29 cellular contexts compared by ENCODE assay signal in genomic region chr2:94993176-94994062, GRCh38. TPM values are rescaled to one million over a fixed set of nuclear protein-coding genes. Genes with fewer than 3 reads are reported as not detected.
DNase-seq lines count a peak whose midpoint lies in the region; ATAC-seq, FAIRE-seq and TF ChIP-seq lines count a peak whose summit lies in the region.
"Had no signal": no experiment of that assay in that cellular context is flagged by ENCODE, and none has a peak within 500 bp of the region (broad histone marks: within the 10 kb centered on the region; RNA-seq: fewer than 3 reads in every experiment).

No MANE protein-coding gene starts in this region.

- DNase-seq in activated CD8-positive, alpha-beta memory T cell treated with anti-CD3 and anti-CD28 coated beads, Interleukin-2, amount 50 U/mL, for 48 hours: peak; percentile 30
- DNase-seq in activated CD8-positive, alpha-beta memory T cell treated with anti-CD3 and anti-CD28 coated beads, Interleukin-2, amount 10 ng/mL, durations not matched to agents 7 days and 5 days: no peak
- peak; percentile 46 for DNase-seq in NCI-H146 treated with DMSO at 0.1 percent for 48 hours (lab: John Stamatoyannopoulos, UW; ENCODE audit: unreplicated experiment)
- no peak for DNase-seq in HepG2 (ENCODE audit: low spot score)
- no peak for DNase-seq in sciatic nerve (ENCODE audit: low spot score)
- no peak for DNase-seq in DMS 273 treated with DMSO at 0.1 percent for 48 hours (lab: John Stamatoyannopoulos, UW)
- DNase-seq in RWPE1 (ENCODE audit: low spot score): no peak
- DNase-seq: activated CD4-positive, alpha-beta memory T cell treated with anti-CD3 and anti-CD28 coated beads for 36 hours; activated CD4-positive, alpha-beta T cell treated with anti-CD3 and anti-CD28 coated beads for 1 hour; activated naive CD8-positive, alpha-beta T cell treated with anti-CD3 and anti-CD28 coated beads for 36 hours; AML-193; anterior cingulate cortex; CD8-positive, alpha-beta T cell; effector CD8-positive, alpha-beta T cell; Kasumi-1; NCI-H226; NCI-H69; occipital lobe; PC-3; Right ventricle myocardium superior; stimulated activated CD4-positive, alpha-beta T cell treated with anti-CD3 and anti-CD28 coated beads, Interleukin-15, amount 100 ng/mL, for 24 hours; stimulated activated CD4-positive, alpha-beta T cell treated with anti-CD3 and anti-CD28 coated beads, Interleukin-4, amount 100 ng/mL, for 4 hours had no signal

- no peaks in the 10 kb centered on the region for H3K4me1 Mint-ChIP-seq in activated CD8-positive, alpha-beta memory T cell treated with anti-CD3 and anti-CD28 coated beads, Interleukin-2, amount 10 ng/mL, durations not matched to agents 7 days and 5 days
- H3K4me1 Mint-ChIP-seq: activated naive CD8-positive, alpha-beta T cell treated with anti-CD3 and anti-CD28 coated beads for 36 hours had no signal

- H3K9me3 Mint-ChIP-seq in activated CD8-positive, alpha-beta memory T cell treated with anti-CD3 and anti-CD28 coated beads, Interleukin-2, amount 10 ng/mL, durations not matched to agents 7 days and 5 days (ENCODE audit: low read depth): no peaks in the 10 kb centered on the region
- H3K9me3 Mint-ChIP-seq: activated CD4-positive, alpha-beta memory T cell treated with anti-CD3 and anti-CD28 coated beads for 36 hours; activated naive CD8-positive, alpha-beta T cell treated with anti-CD3 and anti-CD28 coated beads for 36 hours; activated T-helper 2 cell treated with anti-CD3 and anti-CD28 coated beads, Interferon-gamma antibody, Interleukin-2, Interleukin-4, amounts not matched to agents 10 μg/mL and 5 μg/mL and 100 μg/mL, durations not matched to agents 14 hours and 24 hours and 36 hours; CD8-positive, alpha-beta T cell had no signal

- 23% methylated on average over 31 of the region's 31 CpGs for WGBS in HepG2 (ENCODE audit: low lambda C conversion rate)

- no peaks in the 10 kb centered on the region for H3K36me3 ChIP-seq in HepG2 (replicated peaks in 1 of 2; ENCODE audit: control insufficient read depth in 1 of 2, insufficient read depth in 2 of 2, low read length in 2 of 2)

- no peak for TF ChIP-seq EP300 in HepG2 (IDR thresholded peaks at IDR 0.05; ENCODE audit: low read depth in 2 of 2, low read length in 2 of 2)
- no peak for TF ChIP-seq EP300 in HepG2 (CRISPR knock-in tag; IDR thresholded peaks at IDR 0.05; ENCODE audit: borderline replicate concordance)

- TF ChIP-seq POLR2A in HepG2 (IDR thresholded peaks at IDR 0.05; ENCODE audit: insufficient read depth in 1 of 2, low read depth in 2 of 2, low read length in 2 of 2): no peak

- no peak overlapping the region for H3K27ac Mint-ChIP-seq in activated CD8-positive, alpha-beta memory T cell treated with anti-CD3 and anti-CD28 coated beads, Interleukin-2, amount 10 ng/mL, durations not matched to agents 7 days and 5 days
- H3K27ac Mint-ChIP-seq: activated CD4-positive, alpha-beta memory T cell treated with anti-CD3 and anti-CD28 coated beads for 36 hours; activated naive CD8-positive, alpha-beta T cell treated with anti-CD3 and anti-CD28 coated beads for 36 hours; activated T-helper 2 cell treated with anti-CD3 and anti-CD28 coated beads, Interferon-gamma antibody, Interleukin-2, Interleukin-4, amounts not matched to agents 10 μg/mL and 5 μg/mL and 100 μg/mL, durations not matched to agents 14 hours and 24 hours and 36 hours; CD8-positive, alpha-beta T cell had no signal

- no TSS peak for BruUV-seq in HepG2 (replicated peaks; lab: Mats Ljungman, UMichigan)

- H2AFZ ChIP-seq in HepG2 (ENCODE audit: low read length): no peak overlapping the region

- H3K9me3 ChIP-seq in HepG2 (ENCODE audit: low read length): no peaks in the 10 kb centered on the region

- no peaks in the 10 kb centered on the region for H3K79me2 ChIP-seq in HepG2 (ENCODE audit: insufficient read depth, low read length)

- no peak overlapping the region for H3K4me2 ChIP-seq in HepG2 (ENCODE audit: low read depth, low read length)

- TF ChIP-seq RAD21 in HepG2 (CRISPR knock-in tag; IDR thresholded peaks at IDR 0.05): no peak

- H3K4me3 ChIP-seq in HepG2 (replicated peaks in 1 of 3; ENCODE audit: insufficient read depth in 1 of 3, low read depth in 2 of 3, low read length in 3 of 3): no peak overlapping the region

- H3K36me3 Mint-ChIP-seq in activated CD8-positive, alpha-beta memory T cell treated with anti-CD3 and anti-CD28 coated beads, Interleukin-2, amount 10 ng/mL, durations not matched to agents 7 days and 5 days: no peaks in the 10 kb centered on the region
- H3K36me3 Mint-ChIP-seq: activated CD4-positive, alpha-beta memory T cell treated with anti-CD3 and anti-CD28 coated beads for 36 hours; activated naive CD8-positive, alpha-beta T cell treated with anti-CD3 and anti-CD28 coated beads for 36 hours; CD8-positive, alpha-beta T cell had no signal

- peaks cover 17 to 78% of the 10 kb centered on the region in 2 experiments for H3K27me3 ChIP-seq in HepG2 (ENCODE audit: control insufficient read depth in 1 of 2, insufficient read depth in 2 of 2, low read length in 2 of 2)

- no peak overlapping the region for H3K9ac ChIP-seq in HepG2 (ENCODE audit: insufficient read depth, low read depth, low read length)

- no peak for TF ChIP-seq CTCF in HepG2 (CRISPR knock-in tag; IDR thresholded peaks at IDR 0.05)
- no peak for TF ChIP-seq CTCF in RWPE1 (conservative IDR thresholded peaks at IDR 0.05; ENCODE audit: low read depth)

- in situ Hi-C loops in HepG2 (cut with HindIII; ENCODE audit: extremely low pct_ligation_motif_present, low pct_unique_long_range_greater_than_20kb): no loop called here

- no peak for FAIRE-seq in HepG2 (lab: Jason Lieb, UNC)
- FAIRE-seq: colon, GM19239, H1 had no signal

- H3K27me3 Mint-ChIP-seq in activated CD8-positive, alpha-beta memory T cell treated with anti-CD3 and anti-CD28 coated beads, Interleukin-2, amount 10 ng/mL, durations not matched to agents 7 days and 5 days: peaks cover 23% of the 10 kb centered on the region

- intact Hi-C loops in HepG2 (cut with micrococcal nuclease; ENCODE audit: unreplicated experiment): no loop called here
- intact Hi-C loops in sciatic nerve (cut with DNase I): no loop called here

- H3K27ac ChIP-seq in HepG2 (ENCODE audit: extremely low read length, insufficient read depth, low read length) (no peak overlapping the region), RWPE1 (no peak overlapping the region)

- CTCF ChIA-PET in activated CD8-positive, alpha-beta memory T cell treated with anti-CD3 and anti-CD28 coated beads, Interleukin-2, amount 10 ng/mL, durations not matched to agents 7 days and 5 days (lab: Charles Lee): no interaction called here
- CTCF ChIA-PET in HepG2 (lab: Yijun Ruan, JAX; ENCODE audit: low intra/inter-chr PET ratio, low total read pairs): no interaction called here
- CTCF ChIA-PET in RWPE1 (lab: Yijun Ruan, JAX): no interaction called here

- H3K4me3 Mint-ChIP-seq in activated CD8-positive, alpha-beta memory T cell treated with anti-CD3 and anti-CD28 coated beads, Interleukin-2, amount 10 ng/mL, durations not matched to agents 7 days and 5 days: no peak overlapping the region
- H3K4me3 Mint-ChIP-seq: activated CD4-positive, alpha-beta memory T cell treated with anti-CD3 and anti-CD28 coated beads for 36 hours; activated naive CD8-positive, alpha-beta T cell treated with anti-CD3 and anti-CD28 coated beads for 36 hours; CD8-positive, alpha-beta T cell had no signal

- no peak for ATAC-seq in activated CD8-positive, alpha-beta memory T cell treated with anti-CD3 and anti-CD28 coated beads, Interleukin-2, amount 10 ng/mL, durations not matched to agents 7 days and 5 days
- ATAC-seq in HepG2 (peak; percentile 42), sciatic nerve (peak; percentile 26), GM19452 (IDR thresholded peaks at IDR 0.05; ENCODE audit: unreplicated experiment) (no peak)
- ATAC-seq: CD8-positive, alpha-beta T cell; PC-3 had no signal

- POLR2A ChIA-PET in HepG2 (lab: Yijun Ruan, JAX) (no interaction called here), RWPE1 (lab: Yijun Ruan, JAX; ENCODE audit: low non-redundant PET) (no interaction called here)

- H3K4me1 ChIP-seq in HepG2 (ENCODE audit: insufficient read depth, low read length): no peaks in the 10 kb centered on the region

- no peaks in the 10 kb centered on the region for H4K20me1 ChIP-seq in HepG2 (ENCODE audit: insufficient read depth, low read length)

TF ChIP-seq in HepG2, 621 proteins besides CTCF, POLR2A, EP300 and RAD21 (continues in another document):
- TF ChIP-seq EZH2 (conservative IDR thresholded peaks at IDR 0.05; ENCODE audit: low read depth, low read length): 0 out of 2 replicates have a peak, but pooled peaks have one; percentile 23

RNA-seq across cellular contexts. Expression of gene MAL, which starts 32.1 kb away (rescaled TPM):
- 100 to 1,000 TPM in 1 of 2 experiments, 10 to 100 TPM in 1; 54.6 to 178 TPM for total RNA-seq in activated CD8-positive, alpha-beta memory T cell treated with anti-CD3 and anti-CD28 coated beads, Interleukin-2, amount 10 ng/mL, durations not matched to agents 7 days and 5 days
- total RNA-seq in HepG2 (2016; rRNA removed; fragmentation: Illumina TruSeq; extraction: Trizol) (not detected in 2 replicates), sciatic nerve (241 TPM)
- not detected in 2 replicates for total RNA-seq in HepG2 (2016; cell fraction: cytosol; rRNA removed; fragmentation: Illumina TruSeq; extraction: Trizol; ENCODE audit: low read depth)
- not detected in 2 replicates for total RNA-seq in HepG2 (2016; cell fraction: insoluble cytoplasmic fraction; rRNA removed; fragmentation: Illumina TruSeq; extraction: Trizol)
- not detected in 2 replicates for total RNA-seq in HepG2 (2016; cell fraction: membrane; rRNA removed; fragmentation: Illumina TruSeq; extraction: Trizol)
- total RNA-seq in HepG2 (2016; cell fraction: nucleus; rRNA removed; fragmentation: Illumina TruSeq; extraction: Trizol): not detected in 2 replicates
- not detected in 2 replicates for polyA plus RNA-seq in HepG2 (2011; rRNA removed)
- not detected in 2 replicates for polyA plus RNA-seq in HepG2 (2011; cell fraction: cytosol; rRNA removed)
- polyA plus RNA-seq in HepG2 (2011; cell fraction: nucleus; rRNA removed): not detected in 2 replicates
- not detected in 2 replicates for polyA plus RNA-seq in HepG2 (2012)
- polyA plus RNA-seq in HepG2 (2016; cell fraction: cytosol; fragmentation: Illumina TruSeq; extraction: Trizol; ENCODE audit: low read depth): not detected in 2 replicates
- polyA plus RNA-seq in HepG2 (2016; cell fraction: insoluble cytoplasmic fraction; fragmentation: Illumina TruSeq; extraction: Trizol; ENCODE audit: low read depth): not detected in 2 replicates
- not detected in 2 replicates for polyA plus RNA-seq in HepG2 (2016; cell fraction: membrane; fragmentation: Illumina TruSeq; extraction: Trizol; ENCODE audit: low read depth)
- polyA plus RNA-seq in HepG2 (2016; cell fraction: nucleus; fragmentation: Illumina TruSeq; extraction: Trizol; ENCODE audit: insufficient read depth, low read depth): not detected in 2 replicates
- polyA minus RNA-seq in HepG2 (2011; rRNA and poly(A)+ RNA removed; ENCODE audit: low replicate concordance): not detected in 2 replicates
- polyA minus RNA-seq in HepG2 (2011; cell fraction: cytosol; rRNA and poly(A)+ RNA removed): not detected in 2 replicates
- polyA minus RNA-seq in HepG2 (2011; cell fraction: nucleus; rRNA and poly(A)+ RNA removed): not detected in 2 replicates
- total RNA-seq: A172, H1, occipital lobe, temporal lobe had no signal
- polyA plus RNA-seq: H1 had no signal

Comparison
In these comparisons a context has a peak if more than half of its experiments do, and no peak if none do; other contexts are left out.
1. DNase-seq: peak in activated CD8-positive, alpha-beta memory T cell treated with anti-CD3 and anti-CD28 coated beads, Interleukin-2, amount 50 U/mL, for 48 hours (single experiment) and NCI-H146 treated with DMSO at 0.1 percent for 48 hours (single experiment); none in activated CD8-positive, alpha-beta memory T cell treated with anti-CD3 and anti-CD28 coated beads, Interleukin-2, amount 10 ng/mL, durations not matched to agents 7 days and 5 days (single experiment), HepG2 (single experiment), sciatic nerve (single experiment), DMS 273 treated with DMSO at 0.1 percent for 48 hours (single experiment) and RWPE1 (single experiment).
2. ATAC-seq: peak in HepG2 (single experiment) and sciatic nerve (single experiment); none in activated CD8-positive, alpha-beta memory T cell treated with anti-CD3 and anti-CD28 coated beads, Interleukin-2, amount 10 ng/mL, durations not matched to agents 7 days and 5 days (single experiment) and GM19452 (single experiment).
3. RNA of gene MAL, which starts 32.1 kb away (total RNA-seq): 241 TPM in sciatic nerve (single experiment) and 54.6 to 178 TPM in activated CD8-positive, alpha-beta memory T cell treated with anti-CD3 and anti-CD28 coated beads, Interleukin-2, amount 10 ng/mL, durations not matched to agents 7 days and 5 days; not detected in HepG2; every median in the first group is over 10 times any median in the second.